Comparison of ENCODE assay signal across 8 cellular contexts in the genomic region with DNA sequence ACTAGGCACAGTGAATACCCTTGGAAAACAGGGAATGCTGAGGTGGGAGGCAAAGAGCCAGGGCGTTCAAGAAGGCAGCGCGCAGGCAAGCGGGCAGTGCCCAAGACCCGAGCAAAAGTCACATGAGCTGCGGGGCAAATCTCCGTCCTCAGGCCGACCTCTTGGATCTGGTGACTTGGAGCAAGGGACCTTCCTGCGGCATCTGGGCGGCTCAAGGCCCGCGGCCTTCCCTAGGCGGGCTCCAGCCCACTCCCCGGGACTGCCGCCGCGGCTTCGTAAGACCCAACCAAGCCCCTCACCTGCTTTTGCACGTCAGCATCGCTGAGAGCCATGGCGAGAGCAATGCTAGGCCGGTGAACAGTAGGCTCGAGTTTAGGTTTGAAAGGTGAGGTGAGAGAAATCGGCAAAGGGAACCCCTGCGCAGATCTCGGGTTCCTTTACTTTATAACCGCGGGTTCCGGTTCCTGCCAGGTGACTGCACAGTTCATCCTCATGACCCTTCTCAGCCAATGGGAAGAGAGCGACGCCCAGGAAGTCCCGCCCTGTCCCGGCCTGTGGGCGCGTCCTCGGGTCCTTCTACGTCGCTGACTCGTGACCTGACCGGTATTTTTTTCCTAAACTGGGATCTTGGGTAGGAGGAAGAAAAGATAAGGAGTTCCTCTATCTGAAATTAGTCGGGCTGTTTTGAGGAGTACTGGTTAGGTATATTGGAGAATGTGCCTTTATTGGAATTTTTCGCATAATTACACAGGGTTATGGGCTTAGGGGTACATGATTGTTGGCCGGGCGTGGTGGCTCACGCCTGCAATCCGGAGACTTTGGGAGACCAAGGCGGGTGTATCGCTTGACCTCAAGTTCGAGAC. TPM values are rescaled to one million over a fixed set of nuclear protein-coding genes. Genes with fewer than 3 reads are reported as not detected.
DNase-seq lines count a peak whose midpoint lies in the region; ATAC-seq, FAIRE-seq and TF ChIP-seq lines count a peak whose summit lies in the region.

A gene (minus strand): TSS at position 446 of the 863 bp plus-strand sequence. CDS start 114 bp downstream, at position 332.

- peak within 1 kb of the TSS; percentile 92 to 95 for H3K27ac ChIP-seq in right atrium auricular region
- peak within 1 kb of the TSS; percentile 98 for H3K27ac ChIP-seq in psoas muscle

- H3K36me3 ChIP-seq in right atrium auricular region (no peaks in the 10 kb centered on the region), psoas muscle (ENCODE audit: insufficient read depth in 1 of 2, low read depth in 1 of 2) (peaks cover 0 to 13% of the 10 kb centered on the region in 2 donors)

- FAIRE-seq in urothelium cell line (lab: Jason Lieb, UNC): no peak

- peak; percentile 39 for DNase-seq in NCI-H187 treated with DMSO at 0.1 percent for 48 hours (lab: John Stamatoyannopoulos, UW)
- peak; percentile 37 to 98 (median 94) for DNase-seq in anterior cingulate cortex (lab: John Stamatoyannopoulos, UW)
- peak; percentile 99 for DNase-seq in right atrium auricular region (ENCODE audit: low spot score)
- DNase-seq in psoas muscle: peak; percentile 96 to 98
- DNase-seq in urothelium cell line (ENCODE audit: low spot score): peak; percentile 95

- 0% methylated on average over 49 of the region's 49 CpGs for WGBS in psoas muscle, 3 donors

- H3K4me3 ChIP-seq in right atrium auricular region (peak within 1 kb of the TSS; percentile 86 to 95), psoas muscle (peak within 1 kb of the TSS; percentile 99)

- TF ChIP-seq CTCF in right atrium auricular region (IDR thresholded peaks at IDR 0.05) (no peak), psoas muscle (IDR thresholded peaks at IDR 0.05) (no peak)

- H3K27me3 ChIP-seq in right atrium auricular region: no peaks in the 10 kb centered on the region
- no peaks in the 10 kb centered on the region for H3K27me3 ChIP-seq in psoas muscle (ENCODE audit: insufficient read depth in 3 of 3, low read length in 2 of 3)

- ATAC-seq in GM18499 (IDR thresholded peaks at IDR 0.05; ENCODE audit: insufficient read depth, unreplicated experiment) (peak; percentile 88), HG02943 (IDR thresholded peaks at IDR 0.05; ENCODE audit: low read depth, unreplicated experiment) (peak; percentile 98), psoas muscle (peak; percentile 98 to 100 (median 99))

- H3K9me3 ChIP-seq in right atrium auricular region (no peaks in the 10 kb centered on the region), psoas muscle (no peaks in the 10 kb centered on the region)

- H3K4me1 ChIP-seq in right atrium auricular region (peaks cover 0 to 21% of the 10 kb centered on the region in 2 donors), psoas muscle (peaks cover 17% of the 10 kb centered on the region)

- intact Hi-C loops in T-helper 2 cell treated with Interferon-gamma antibody and Interleukin-4, amounts not matched to agents 100 ng/mL and 5 ng/mL, for 36 hours (cut with micrococcal nuclease): loop anchor here (1.0 to 10.0 kb wide), 5 partner anchors 10 to 543 kb away; a partner anchor contains a TSS
- intact Hi-C loops in psoas muscle (cut with DNase I): no loop called here

RNA-seq across cellular contexts. Expression of the gene that starts here (rescaled TPM):
- total RNA-seq in T-helper 2 cell treated with Interferon-gamma antibody and Interleukin-4, amounts not matched to agents 100 ng/mL and 5 ng/mL, for 36 hours: 89.9 and 90.4 TPM in 2 replicates
- 100 to 1,000 TPM; 202 to 213 TPM for total RNA-seq in right atrium auricular region
- 100 to 1,000 TPM; 122 to 185 (median 142) TPM for total RNA-seq in psoas muscle
- polyA plus RNA-seq in psoas muscle: 100 to 1,000 TPM; 158 to 263 (median 210) TPM

Comparison
In these comparisons a context has a peak if more than half of its experiments do, and no peak if none do; other contexts are left out.
1. Peak in every context shown above with its lines: DNase-seq, ATAC-seq, H3K4me3 ChIP-seq and H3K27ac ChIP-seq.
2. DNase-seq: peak in every context shown above with its lines; median percentile 99 in right atrium auricular region; 97 in psoas muscle; 95 in urothelium cell line; 94 in anterior cingulate cortex; 39 in NCI-H187 treated with DMSO at 0.1 percent for 48 hours.